10 cellular contexts compared by ENCODE assay signal in the genomic region with DNA sequence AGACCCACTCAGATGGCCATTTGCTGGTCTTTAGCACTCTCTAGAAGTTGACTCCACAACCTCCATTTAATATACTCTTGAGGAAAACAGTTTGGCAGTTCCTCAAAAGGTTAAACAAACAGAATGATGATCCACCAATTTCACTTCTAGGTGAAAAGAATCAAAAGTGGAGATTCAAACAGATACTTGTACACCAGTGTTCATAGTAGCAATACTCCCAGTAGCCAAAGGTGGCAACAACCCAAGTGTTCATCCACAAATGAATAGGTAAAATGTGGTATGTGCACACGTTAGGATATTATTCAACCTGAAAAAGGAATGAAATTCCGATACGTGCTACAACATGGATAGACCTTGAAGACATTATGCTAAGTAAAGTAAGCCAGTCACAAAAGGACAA. TPM values are rescaled to one million over a fixed set of nuclear protein-coding genes. Genes with fewer than 3 reads are reported as not detected.
DNase-seq lines count a peak whose midpoint lies in the region; ATAC-seq and TF ChIP-seq lines count a peak whose summit lies in the region.
"Had no signal": no experiment of that assay in that cellular context is flagged by ENCODE, and none has a peak within 500 bp of the region (broad histone marks: within the 10 kb centered on the region; RNA-seq: fewer than 3 reads in every experiment).

No MANE protein-coding gene starts in this region.

- peaks cover 77% of the 10 kb centered on the region for H3K4me1 Mint-ChIP-seq in activated naive CD4-positive, alpha-beta T cell treated with anti-CD3 and anti-CD28 coated beads, Interleukin-2, amount 50 U/mL, for 24 hours
- peaks cover 37% of the 10 kb centered on the region for H3K4me1 Mint-ChIP-seq in endothelial cell (ENCODE audit: unreplicated experiment)
- peaks cover 74% of the 10 kb centered on the region for H3K4me1 Mint-ChIP-seq in stimulated activated memory B cell treated with anti-CD40 and anti-IgM and Interleukin-4, amounts not matched to agents 10 μg/mL and 1 μg/mL and 100 μg/mL, for 72 hours

- 81 to 82% methylated on average over 3 of the region's 3 CpGs for WGBS in transverse colon (ENCODE audit: low coverage in 1 of 2), 2 donors
- WGBS in suprapubic skin = 81% methylated on average over 3 of the region's 3 CpGs

- peak overlapping the region; percentile 68 for H3K27ac Mint-ChIP-seq in activated naive CD4-positive, alpha-beta T cell treated with anti-CD3 and anti-CD28 coated beads, Interleukin-2, amount 50 U/mL, for 24 hours
- H3K27ac Mint-ChIP-seq in endothelial cell (ENCODE audit: unreplicated experiment) = peak overlapping the region; percentile 14
- no peak overlapping the region for H3K27ac Mint-ChIP-seq in stimulated activated memory B cell treated with anti-CD40 and anti-IgM and Interleukin-4, amounts not matched to agents 10 μg/mL and 1 μg/mL and 100 μg/mL, for 72 hours

- H3K4me1 ChIP-seq in transverse colon (peaks cover 15 to 58% (median 33%) of the 10 kb centered on the region in 4 donors), suprapubic skin (peaks cover 50% of the 10 kb centered on the region)

- no peak for DNase-seq in activated naive CD4-positive, alpha-beta T cell treated with Interleukin-2 at 50 U/mL for 16 hours
- DNase-seq in NCI-H69 (lab: John Stamatoyannopoulos, UW) (peak; percentile 17), endothelial cell (ENCODE audit: low spot score) (no peak), transverse colon (no peak), suprapubic skin (ENCODE audit: low spot score in 2 of 2) (no peak)
- no peak for DNase-seq in stimulated activated naive CD8-positive, alpha-beta T cell treated with anti-CD3 and anti-CD28 coated beads, Interleukin-15, Interleukin-2, amounts not matched to agents 100 U/mL and 50 U/mL, for 24 hours
- DNase-seq: amniotic stem cell, RPMI8226 had no signal

- no peaks in the 10 kb centered on the region for H3K27me3 ChIP-seq in transverse colon
- H3K27me3 ChIP-seq in suprapubic skin = no peaks in the 10 kb centered on the region

- no peak overlapping the region for H3K4me3 ChIP-seq in transverse colon
- no peak overlapping the region for H3K4me3 ChIP-seq in suprapubic skin

- H3K9me3 Mint-ChIP-seq in activated naive CD4-positive, alpha-beta T cell treated with anti-CD3 and anti-CD28 coated beads, Interleukin-2, amount 50 U/mL, for 24 hours = no peaks in the 10 kb centered on the region
- no peaks in the 10 kb centered on the region for H3K9me3 Mint-ChIP-seq in endothelial cell (ENCODE audit: unreplicated experiment)
- H3K9me3 Mint-ChIP-seq in stimulated activated memory B cell treated with anti-CD40 and anti-IgM and Interleukin-4, amounts not matched to agents 10 μg/mL and 1 μg/mL and 100 μg/mL, for 72 hours = no peaks in the 10 kb centered on the region

- no peak for TF ChIP-seq POLR2A in transverse colon (IDR thresholded peaks at IDR 0.05)
- TF ChIP-seq POLR2A in suprapubic skin (IDR thresholded peaks at IDR 0.05) = no peak

- ATAC-seq in stimulated activated naive CD8-positive, alpha-beta T cell treated with anti-CD3 and anti-CD28 coated beads, Interleukin-15, Interleukin-2, amounts not matched to agents 100 U/mL and 50 U/mL, for 24 hours = peak; percentile 36
- ATAC-seq in stimulated activated memory B cell treated with anti-CD40 and anti-IgM and Interleukin-4, amounts not matched to agents 10 μg/mL and 1 μg/mL and 100 μg/mL, for 72 hours = no peak

- in situ Hi-C loops in transverse colon (cut with MboI; ENCODE audit: low pct_ligation_motif_present in 1 of 4, low pct_unique_long_range_greater_than_20kb in 1 of 4, low sequenced_read_pairs in 3 of 4) = no loop called here

- H3K36me3 ChIP-seq in transverse colon (peaks cover 0 to 6% (median 1%) of the 10 kb centered on the region in 4 donors), suprapubic skin (peaks cover 11% of the 10 kb centered on the region)

- intact Hi-C loops in transverse colon (cut with DNase I; ENCODE audit: low total_unique reads) = no loop called here

- H3K4me3 Mint-ChIP-seq in activated naive CD4-positive, alpha-beta T cell treated with anti-CD3 and anti-CD28 coated beads, Interleukin-2, amount 50 U/mL, for 24 hours = peak overlapping the region; percentile 52
- H3K4me3 Mint-ChIP-seq in endothelial cell (ENCODE audit: unreplicated experiment) = no peak overlapping the region
- H3K4me3 Mint-ChIP-seq in stimulated activated memory B cell treated with anti-CD40 and anti-IgM and Interleukin-4, amounts not matched to agents 10 μg/mL and 1 μg/mL and 100 μg/mL, for 72 hours = no peak overlapping the region

- H3K9me3 ChIP-seq in transverse colon (no peaks in the 10 kb centered on the region), suprapubic skin (no peaks in the 10 kb centered on the region)

- H3K27me3 Mint-ChIP-seq in activated naive CD4-positive, alpha-beta T cell treated with anti-CD3 and anti-CD28 coated beads, Interleukin-2, amount 50 U/mL, for 24 hours = no peaks in the 10 kb centered on the region
- H3K27me3 Mint-ChIP-seq in endothelial cell (ENCODE audit: unreplicated experiment) = peaks cover 1% of the 10 kb centered on the region
- no peaks in the 10 kb centered on the region for H3K27me3 Mint-ChIP-seq in stimulated activated memory B cell treated with anti-CD40 and anti-IgM and Interleukin-4, amounts not matched to agents 10 μg/mL and 1 μg/mL and 100 μg/mL, for 72 hours

- peaks cover 18% of the 10 kb centered on the region for H3K36me3 Mint-ChIP-seq in activated naive CD4-positive, alpha-beta T cell treated with anti-CD3 and anti-CD28 coated beads, Interleukin-2, amount 50 U/mL, for 24 hours
- peaks cover 11% of the 10 kb centered on the region for H3K36me3 Mint-ChIP-seq in endothelial cell (ENCODE audit: low read depth, unreplicated experiment)
- peaks cover 36% of the 10 kb centered on the region for H3K36me3 Mint-ChIP-seq in stimulated activated memory B cell treated with anti-CD40 and anti-IgM and Interleukin-4, amounts not matched to agents 10 μg/mL and 1 μg/mL and 100 μg/mL, for 72 hours

- no peak for TF ChIP-seq EP300 in transverse colon (IDR thresholded peaks at IDR 0.05; ENCODE audit: low read depth)
- TF ChIP-seq EP300 in suprapubic skin (IDR thresholded peaks at IDR 0.05) = no peak

- H3K27ac ChIP-seq in transverse colon = no peak overlapping the region
- no peak overlapping the region for H3K27ac ChIP-seq in suprapubic skin

- peak; percentile 19 for TF ChIP-seq CTCF in endothelial cell (IDR thresholded peaks at IDR 0.05; ENCODE audit: unreplicated experiment)
- TF ChIP-seq CTCF in transverse colon (IDR thresholded peaks at IDR 0.05) = no peak
- TF ChIP-seq CTCF in suprapubic skin (IDR thresholded peaks at IDR 0.05) = no peak

RNA-seq across cellular contexts. Expression of gene PRCC, which starts 6.3 kb away (rescaled TPM):
- total RNA-seq in endothelial cell (ENCODE audit: unreplicated experiment) (91.9 TPM), transverse colon (10 to 100 TPM; 15.1 to 69.9 (median 39.4) TPM), suprapubic skin (10 to 100 TPM; 39.1 to 50.1 (median 43.3) TPM)

RNA-seq across cellular contexts. Expression of gene HDGF, which starts 22.1 kb away (rescaled TPM):
- 175 TPM for total RNA-seq in endothelial cell (ENCODE audit: unreplicated experiment)
- total RNA-seq in transverse colon = 100 to 1,000 TPM; 150 to 204 (median 179) TPM
- 100 to 1,000 TPM; 178 to 250 (median 210) TPM for total RNA-seq in suprapubic skin

RNA-seq across cellular contexts. Expression of gene MRPL24, which starts 32.7 kb away (rescaled TPM):
- total RNA-seq in endothelial cell (ENCODE audit: unreplicated experiment) (26.7 TPM), transverse colon (10 to 100 TPM in 3 of 4 donors, 1 to 10 TPM in 1; 6.8 to 44.9 (median 37.1) TPM), suprapubic skin (10 to 100 TPM; 33.6 to 66.6 (median 55.0) TPM)

RNA-seq across cellular contexts. Expression of gene SH2D2A, which starts 43.0 kb away (rescaled TPM):
- total RNA-seq in endothelial cell (ENCODE audit: unreplicated experiment) (not detected), transverse colon (1 to 10 TPM in 3 of 4 donors, not detected in 1; 1.9 to 5.9 (median 3.4) TPM), suprapubic skin (under 1 TPM in 2 of 4 donors, not detected in 2; 0.29 to 0.48 TPM)

RNA-seq across cellular contexts. Expression of gene ISG20L2, which starts 45.0 kb away (rescaled TPM):
- 33.4 TPM for total RNA-seq in endothelial cell (ENCODE audit: unreplicated experiment)
- 10 to 100 TPM; 25.8 to 61.7 (median 33.1) TPM for total RNA-seq in transverse colon
- 10 to 100 TPM; 33.8 to 59.6 (median 38.9) TPM for total RNA-seq in suprapubic skin
